In genomic region chr9:96874947-96875459, GRCh38 we compare ENCODE assay signal across 8 cellular contexts. TPM values are rescaled to one million over a fixed set of nuclear protein-coding genes. Genes with fewer than 3 reads are reported as not detected.
DNase-seq lines count a peak whose midpoint lies in the region; ATAC-seq and TF ChIP-seq lines count a peak whose summit lies in the region.

No MANE protein-coding gene starts in this region.

- H2BK20ac ChIP-seq in IMR-90 (ENCODE audit: low read depth, low read length), result no peak overlapping the region

- no peak overlapping the region for H2BK15ac ChIP-seq in IMR-90 (ENCODE audit: low read depth, low read length)

- CTCF ChIA-PET in IMR-90 (lab: Yijun Ruan, JAX), result no interaction called here

- no peak overlapping the region for H3K27ac ChIP-seq in IMR-90 (ENCODE audit: insufficient read depth, low read length)
- H3K27ac ChIP-seq in WERI-Rb-1, result peak overlapping the region; percentile 67
- H3K27ac ChIP-seq in esophagus muscularis mucosa (replicated peaks in 1 of 4), result peak overlapping the region in 1 of 4 donors; percentile 8
- no peak overlapping the region for H3K27ac ChIP-seq in neural cell (ENCODE audit: low read length)

- BruUV-seq in IMR-90 (replicated peaks; lab: Mats Ljungman, UMichigan), result no TSS peak

- H3K4me3 ChIP-seq in IMR-90 (ENCODE audit: insufficient read depth, low read depth, low read length) (peak overlapping the region; percentile 48), WERI-Rb-1 (ENCODE audit: low read depth, low read length) (peak overlapping the region; percentile 78), esophagus muscularis mucosa (peak overlapping the region; percentile 46 to 61 (median 50)), neural cell (ENCODE audit: low read length) (peak overlapping the region; percentile 68)

- DNase-seq in GM10266 (ENCODE audit: extremely low spot score), result peak; percentile 72
- DNase-seq in IMR-90, result peak; percentile 59
- no peak for DNase-seq in WERI-Rb-1
- no peak for DNase-seq in esophagus muscularis mucosa (ENCODE audit: extremely low spot score)
- no peak for DNase-seq in GDM1 (lab: John Stamatoyannopoulos, UW)
- no peak for DNase-seq in AG08396 (ENCODE audit: low spot score)

- H2AFZ ChIP-seq in IMR-90 (replicated peaks; ENCODE audit: low read length, poor library complexity), result peak overlapping the region; percentile 96
- H2AFZ ChIP-seq in neural cell (ENCODE audit: low read depth, low read length), result peak overlapping the region; percentile 40

- H2BK5ac ChIP-seq in IMR-90 (ENCODE audit: low read depth, low read length, poor library complexity, severe bottlenecking), result no peak overlapping the region

- dilution Hi-C loops in IMR-90 (cut with HindIII; ENCODE audit: low sequenced_read_pairs, unreplicated experiment), result no loop called here

- H3K4ac ChIP-seq in IMR-90 (ENCODE audit: low read depth, low read length), result no peak overlapping the region

- H3K4me1 ChIP-seq in IMR-90 (ENCODE audit: control insufficient read depth, insufficient read depth, low read length) (no peaks in the 10 kb centered on the region), esophagus muscularis mucosa (peaks cover 10 to 24% (median 22%) of the 10 kb centered on the region in 4 donors)

- H3K23ac ChIP-seq in IMR-90 (ENCODE audit: low read depth, low read length), result no peak overlapping the region

- no peaks in the 10 kb centered on the region for H3K9me2 ChIP-seq in neural cell (ENCODE audit: insufficient read depth, low read length)

- H3K9ac ChIP-seq in IMR-90 (ENCODE audit: low read depth, low read length) (no peak overlapping the region), neural cell (ENCODE audit: low read length) (peak overlapping the region; percentile 58)

- H3K9me3 ChIP-seq in IMR-90 (ENCODE audit: control insufficient read depth, insufficient read depth, low read length) (no peaks in the 10 kb centered on the region), WERI-Rb-1 (ENCODE audit: severe bottlenecking) (no peaks in the 10 kb centered on the region), esophagus muscularis mucosa (no peaks in the 10 kb centered on the region), neural cell (ENCODE audit: low read length) (no peaks in the 10 kb centered on the region)

- H4K8ac ChIP-seq in IMR-90 (ENCODE audit: low read depth in 2 of 2, low read length in 2 of 2), result no peak overlapping the region

- H3K36me3 ChIP-seq in IMR-90 (ENCODE audit: control insufficient read depth, insufficient read depth, low read length) (no peaks in the 10 kb centered on the region), WERI-Rb-1 (no peaks in the 10 kb centered on the region), esophagus muscularis mucosa (no peaks in the 10 kb centered on the region), neural cell (ENCODE audit: insufficient read depth, low read length) (no peaks in the 10 kb centered on the region)

- H3K79me2 ChIP-seq in neural cell (replicated peaks; ENCODE audit: insufficient read depth, low read length), result no peaks in the 10 kb centered on the region

- H3K9me1 ChIP-seq in IMR-90 (ENCODE audit: insufficient read depth, low read length), result no peaks in the 10 kb centered on the region

- H3K56ac ChIP-seq in IMR-90 (ENCODE audit: extremely low read depth, insufficient read depth, low read length), result no peak overlapping the region

- intact Hi-C loops in IMR-90 (cut with micrococcal nuclease) (loop anchor here (5.0 kb wide), 1 partner anchor 232 kb away; no protein-coding TSS in a partner anchor), esophagus muscularis mucosa (cut with DNase I) (no loop called here)

- ATAC-seq in GM21576 (IDR thresholded peaks at IDR 0.05; ENCODE audit: unreplicated experiment) (peak; percentile 55), IMR-90 (ENCODE audit: low read depth) (no peak; the same call in 1 of the 2 replicates)

- H4K20me1 ChIP-seq in IMR-90 (ENCODE audit: insufficient read depth, low read length), result no peaks in the 10 kb centered on the region
- no peaks in the 10 kb centered on the region for H4K20me1 ChIP-seq in neural cell (ENCODE audit: insufficient read depth)

- peak overlapping the region; percentile 20 for H2AK9ac ChIP-seq in IMR-90 (replicated peaks; ENCODE audit: low read depth, low read length, poor library complexity)

- TF ChIP-seq EP300 in esophagus muscularis mucosa (IDR thresholded peaks at IDR 0.05) (no peak), neural cell (conservative IDR thresholded peaks at IDR 0.05; ENCODE audit: poor library complexity, severe bottlenecking) (no peak)

- H4K5ac ChIP-seq in IMR-90 (ENCODE audit: low read depth, low read length), result no peak overlapping the region

- no peak overlapping the region for H3K14ac ChIP-seq in IMR-90 (replicated peaks; ENCODE audit: low read depth, low read length)

- no peak for TF ChIP-seq RAD21 in IMR-90 (IDR thresholded peaks at IDR 0.05; ENCODE audit: low read length)
- no peak for TF ChIP-seq RAD21 in neural cell (conservative IDR thresholded peaks at IDR 0.05)

- H3K4me2 ChIP-seq in IMR-90 (ENCODE audit: low read depth, low read length) (peak overlapping the region; percentile 96), neural cell (ENCODE audit: low read length) (peak overlapping the region; percentile 37)

- in situ Hi-C loops in IMR-90 (cut with MboI; ENCODE audit: low sequenced_read_pairs), result no loop called here

- no peaks in the 10 kb centered on the region for H3K79me1 ChIP-seq in IMR-90 (ENCODE audit: low read depth in 1 of 2, low read length in 2 of 2)

- no peak overlapping the region for H2AK5ac ChIP-seq in IMR-90 (ENCODE audit: low read depth, low read length)

- TF ChIP-seq POLR2A in IMR-90 (IDR thresholded peaks at IDR 0.05; ENCODE audit: low read depth, low read length), result no peak
- TF ChIP-seq POLR2A in esophagus muscularis mucosa (IDR thresholded peaks at IDR 0.05; ENCODE audit: low read depth), result no peak

- H4K91ac ChIP-seq in IMR-90 (ENCODE audit: insufficient read depth, low read depth, low read length), result no peak overlapping the region

- POLR2A ChIA-PET in IMR-90 (lab: Charles Lee; ENCODE audit: unreplicated experiment), result no interaction called here

- TF ChIP-seq CTCF in GM10266 (IDR thresholded peaks at IDR 0.05; ENCODE audit: control insufficient read depth, insufficient read depth, low read depth, missing control alignments), result no peak
- no peak for TF ChIP-seq CTCF in IMR-90 (conservative IDR thresholded peaks at IDR 0.05; ENCODE audit: low read depth, low read length)
- TF ChIP-seq CTCF in WERI-Rb-1 (IDR thresholded peaks at IDR 0.05; ENCODE audit: low read depth, low read length), result no peak
- TF ChIP-seq CTCF in esophagus muscularis mucosa (IDR thresholded peaks at IDR 0.05), result no peak
- TF ChIP-seq CTCF in neural cell (IDR thresholded peaks at IDR 0.05; ENCODE audit: poor library complexity, severe bottlenecking), result no peak

- 37% methylated on average over 10 of the region's 13 CpGs; no CpG with 5 or more reads in 1 of the 2 experiments for WGBS in IMR-90 (ENCODE audit: extremely low coverage in 2 of 2, insufficient read length in 1 of 2), 2 experiments
- WGBS in esophagus muscularis mucosa, result 50% methylated on average over 13 of the region's 13 CpGs

- no peaks in the 10 kb centered on the region for H3F3A ChIP-seq in neural cell (ENCODE audit: insufficient read depth, low read length, poor library complexity, severe bottlenecking)

- H2BK120ac ChIP-seq in IMR-90 (ENCODE audit: low read depth, low read length), result no peak overlapping the region

- H3K18ac ChIP-seq in IMR-90 (ENCODE audit: low read depth, low read length), result no peak overlapping the region

- H3K27me3 ChIP-seq in IMR-90 (ENCODE audit: control insufficient read depth, insufficient read depth, low read length) (peaks cover 12% of the 10 kb centered on the region), WERI-Rb-1 (ENCODE audit: insufficient read depth, low read depth, severe bottlenecking) (no peaks in the 10 kb centered on the region), esophagus muscularis mucosa (peaks cover 4 to 40% (median 20%) of the 10 kb centered on the region in 4 donors), neural cell (ENCODE audit: insufficient read depth, low read depth, low read length) (no peaks in the 10 kb centered on the region)

TF ChIP-seq in IMR-90, 13 proteins besides CTCF, POLR2A, EP300 and RAD21 (continues in another document):
- TF ChIP-seq FOS (IDR thresholded peaks at IDR 0.05; ENCODE audit: low read depth, low read length) (no peak), SMC3 (IDR thresholded peaks at IDR 0.05; ENCODE audit: low read depth, low read length) (no peak), CEBPB (IDR thresholded peaks at IDR 0.05; ENCODE audit: low read depth, low read length) (no peak)

TF ChIP-seq in neural cell, 6 proteins besides CTCF, POLR2A, EP300 and RAD21 (continues in another document):
- no peak for TF ChIP-seq SMC3 (conservative IDR thresholded peaks at IDR 0.05; ENCODE audit: poor library complexity)
- no peak for TF ChIP-seq MXI1 (conservative IDR thresholded peaks at IDR 0.05; ENCODE audit: poor library complexity, severe bottlenecking)
- TF ChIP-seq EZH2 (IDR thresholded peaks at IDR 0.05; ENCODE audit: borderline replicate concordance, insufficient read depth, low read length, poor library complexity, severe bottlenecking), result no peak
- TF ChIP-seq TAF1 (IDR thresholded peaks at IDR 0.05; ENCODE audit: low read depth), result no peak

RNA-seq across cellular contexts. Expression of gene ZNF782, which starts 20.7 kb away (rescaled TPM):
- 3.1 and 4.3 TPM in 2 replicates for total RNA-seq in IMR-90 (2012; rRNA removed)
- 0.86 and 0.93 TPM in 2 replicates for polyA plus RNA-seq in IMR-90 (2012; rRNA removed)
- 0.34 and 0.37 TPM in 2 replicates for polyA plus RNA-seq in IMR-90 (2012; cell fraction: cytosol; rRNA removed)
- 0.50 and 3.0 TPM in 2 replicates for polyA plus RNA-seq in IMR-90 (2012; cell fraction: nucleus; rRNA removed; ENCODE audit: low replicate concordance)
- total RNA-seq in esophagus muscularis mucosa, result 10 to 100 TPM in 1 of 4 donors, 1 to 10 TPM in 3; 5.8 to 17.0 (median 7.5) TPM
- polyA plus RNA-seq in neural cell, result 5.4 and 6.0 TPM in 2 replicates
- polyA minus RNA-seq in neural cell, result 42.5 and 47.7 TPM in 2 replicates

RNA-seq across cellular contexts. Expression of gene NUTM2G, which starts 53.6 kb away (rescaled TPM):
- total RNA-seq in IMR-90 (2012; rRNA removed) (not detected in 2 replicates), esophagus muscularis mucosa (not detected)
- polyA plus RNA-seq in IMR-90 (2012; rRNA removed) (not detected in 2 replicates), neural cell (0.18 and 1.1 TPM in 2 replicates)
- not detected in 2 replicates for polyA plus RNA-seq in IMR-90 (2012; cell fraction: cytosol; rRNA removed)
- polyA plus RNA-seq in IMR-90 (2012; cell fraction: nucleus; rRNA removed; ENCODE audit: low replicate concordance), result not detected in 2 replicates
- polyA minus RNA-seq in neural cell, result 0.23 TPM in 1 of 2 replicates, not detected in the other

Comparison
In these comparisons a context has a peak if more than half of its experiments do, and no peak if none do; other contexts are left out.
1. DNase-seq: peak in GM10266 (single experiment) and IMR-90 (single experiment); none in WERI-Rb-1 (single experiment), esophagus muscularis mucosa (single experiment), GDM1 (single experiment) and AG08396 (single experiment).
2. Peak in every context shown above with its lines, with median percentiles within 50 percentile points of each other: H3K4me3 ChIP-seq.